In the genomic region with DNA sequence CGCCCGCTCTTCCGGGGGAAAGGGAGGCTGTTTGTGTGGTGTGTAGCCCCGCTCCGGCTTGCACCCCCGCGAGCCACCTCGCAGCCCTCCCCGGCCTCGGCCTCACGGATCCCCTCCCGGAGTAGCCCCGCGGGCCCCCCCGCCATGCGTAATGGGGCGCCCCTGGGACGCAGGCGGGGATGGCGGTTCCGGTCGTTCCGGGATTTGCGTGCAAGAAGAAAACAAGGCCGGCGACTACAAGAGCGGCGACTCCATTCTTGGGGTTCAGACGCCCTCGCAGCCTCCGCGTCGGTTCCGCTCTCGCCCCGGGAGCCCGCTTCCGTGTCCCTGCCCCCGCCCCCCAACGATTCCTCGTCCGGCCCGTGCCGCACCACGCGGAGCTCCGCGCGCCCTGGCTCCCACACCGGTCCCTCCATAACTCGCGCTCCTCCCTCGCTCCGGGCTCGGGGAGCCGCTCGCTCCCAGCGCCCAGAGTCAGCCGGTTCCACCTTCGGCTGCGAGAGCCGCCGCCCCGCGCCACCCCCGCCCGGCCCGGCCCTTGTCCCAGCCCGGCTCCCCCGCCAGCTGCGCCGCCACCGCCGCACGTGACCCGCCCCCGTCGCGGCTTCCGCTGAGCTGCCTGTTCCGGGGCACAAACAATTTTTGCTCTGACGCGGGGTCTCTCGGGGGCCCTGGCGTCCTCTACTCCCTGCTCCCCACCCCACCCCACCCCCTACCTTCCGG, we compare ENCODE assay signal across 8 cellular contexts.
DNase-seq lines count a peak whose midpoint lies in the region; ATAC-seq, FAIRE-seq and TF ChIP-seq lines count a peak whose summit lies in the region.

No MANE protein-coding gene starts in this region.

- peaks cover 0 to 6% (median 0%) of the 10 kb centered on the region in 5 donors for H3K9me3 Mint-ChIP-seq in CD8-positive, alpha-beta memory T cell

- peak overlapping the region; percentile 72 for H3K4me3 ChIP-seq in CD8-positive, alpha-beta memory T cell (ENCODE audit: low read length)
- H3K4me3 ChIP-seq in gastroesophageal sphincter = peak overlapping the region; percentile 59 to 68

- peak overlapping the region; percentile 83 to 95 (median 91) for H3K4me3 Mint-ChIP-seq in CD8-positive, alpha-beta memory T cell

- WGBS in gastroesophageal sphincter (ENCODE audit: low coverage in 1 of 2), 2 donors = 8% methylated on average over 10 of the region's 86 CpGs; no CpG with 5 or more reads in 1 of the 2 donors

- peak overlapping the region; percentile 95 to 99 (median 98) for H3K27ac Mint-ChIP-seq in CD8-positive, alpha-beta memory T cell

- no peak for TF ChIP-seq EP300 in gastroesophageal sphincter (IDR thresholded peaks at IDR 0.05)

- ATAC-seq in GM21381 (IDR thresholded peaks at IDR 0.05; ENCODE audit: unreplicated experiment) (peak; percentile 28), gastroesophageal sphincter (peak; percentile 61)

- H3K36me3 Mint-ChIP-seq in CD8-positive, alpha-beta memory T cell = peaks cover 0 to 13% (median 0%) of the 10 kb centered on the region in 3 donors

- H3K27ac ChIP-seq in CD8-positive, alpha-beta memory T cell (ENCODE audit: low read depth, low read length) = peak overlapping the region; percentile 89
- H3K27ac ChIP-seq in gastroesophageal sphincter = peak overlapping the region; percentile 85 to 95 (median 92)

- peaks cover 19% of the 10 kb centered on the region for H3K4me1 ChIP-seq in CD8-positive, alpha-beta memory T cell (ENCODE audit: insufficient read depth, low read length)
- H3K4me1 ChIP-seq in gastroesophageal sphincter = peaks cover 0 to 27% (median 0%) of the 10 kb centered on the region in 3 donors

- no peaks in the 10 kb centered on the region for H3K27me3 ChIP-seq in CD8-positive, alpha-beta memory T cell (ENCODE audit: insufficient read depth, low read length, poor library complexity, severe bottlenecking)
- no peaks in the 10 kb centered on the region for H3K27me3 ChIP-seq in gastroesophageal sphincter

- H3K4me1 Mint-ChIP-seq in CD8-positive, alpha-beta memory T cell = peaks cover 30 to 36% (median 33%) of the 10 kb centered on the region in 3 donors

- DNase-seq in CD8-positive, alpha-beta memory T cell = peak; percentile 68 to 86 (median 79)
- DNase-seq in NOMO-1 treated with dmso at 0.1 percent for 144 hours (lab: John Stamatoyannopoulos, UW; ENCODE audit: unreplicated experiment) (peak; percentile 21), occipital lobe (lab: John Stamatoyannopoulos, UW) (peak; percentile 62), ureter (ENCODE audit: low spot score) (peak; percentile 76), RCC 7860 (ENCODE audit: low spot score) (no peak)
- peak; percentile 91 for DNase-seq in activated effector memory CD4-positive, alpha-beta T cell treated with anti-CD3 and anti-CD28 coated beads, Interleukin-2, amount 50 U/mL, for 16 hours

- CTCF ChIA-PET in CD8-positive, alpha-beta memory T cell (lab: Charles Lee) = interaction anchor here (0.6 to 2.4 kb wide), 4 partner anchors 79 to 300 kb away, joined by 3 to 6 read pairs (median 4); partner anchors contain the start of gene BCOR

- H3K9me3 ChIP-seq in CD8-positive, alpha-beta memory T cell (ENCODE audit: low read length) = no peaks in the 10 kb centered on the region
- H3K9me3 ChIP-seq in gastroesophageal sphincter = no peaks in the 10 kb centered on the region

- peaks cover 0 to 32% of the 10 kb centered on the region in 2 donors for H3K27me3 Mint-ChIP-seq in CD8-positive, alpha-beta memory T cell

- POLR2A ChIA-PET in CD8-positive, alpha-beta memory T cell (lab: Charles Lee) = interaction anchor here (0.6 to 4.6 kb wide), 14 partner anchors 8 to 1404 kb away, joined by 3 to 50 read pairs (median 4); partner anchors contain the start of gene BCOR

- TF ChIP-seq POLR2A in gastroesophageal sphincter (IDR thresholded peaks at IDR 0.05) = peak; percentile 41 to 61

- FAIRE-seq in RCC 7860 (lab: Jason Lieb, UNC) = no peak

- no peaks in the 10 kb centered on the region for H3K36me3 ChIP-seq in CD8-positive, alpha-beta memory T cell (ENCODE audit: insufficient read depth, low read length)
- no peaks in the 10 kb centered on the region for H3K36me3 ChIP-seq in gastroesophageal sphincter

- no peak for TF ChIP-seq CTCF in gastroesophageal sphincter (IDR thresholded peaks at IDR 0.05)
